ENCODE assay signal across 11 cellular contexts in the genomic region with DNA sequence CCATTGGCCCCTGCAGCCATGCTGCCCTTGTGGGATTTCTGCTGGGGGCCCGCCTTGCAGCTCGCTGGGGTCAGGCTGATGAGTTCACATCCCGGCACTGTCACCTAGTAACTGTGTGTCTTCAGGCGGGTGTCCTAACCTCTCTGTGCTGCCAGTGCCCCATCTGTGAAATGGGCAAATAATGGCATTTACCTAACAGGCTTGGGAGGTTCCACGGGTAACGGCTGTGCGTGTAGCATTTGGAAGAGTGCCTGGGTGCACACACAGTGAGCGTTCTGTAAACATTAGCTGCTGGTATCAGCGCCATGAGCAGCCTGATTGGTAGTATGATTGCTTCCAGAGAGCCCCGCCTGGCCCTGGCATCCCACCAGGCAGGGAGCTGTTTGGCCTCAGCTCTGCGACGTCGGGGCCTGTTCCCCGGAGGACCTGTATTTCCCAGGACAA.
DNase-seq lines count a peak whose midpoint lies in the region; ATAC-seq and TF ChIP-seq lines count a peak whose summit lies in the region.
"Had no signal": no experiment of that assay in that cellular context is flagged by ENCODE, and none has a peak within 500 bp of the region (broad histone marks: within the 10 kb centered on the region; RNA-seq: fewer than 3 reads in every experiment).

No MANE protein-coding gene starts in this region.

- H3K4me3 ChIP-seq in DND-41 (ENCODE audit: low read depth in 1 of 2, low read length in 2 of 2) (no peak overlapping the region), rectal smooth muscle tissue (ENCODE audit: low read length) (no peak overlapping the region)
- H3K4me3 ChIP-seq: suprapubic skin had no signal

- ATAC-seq in DND-41 (ENCODE audit: insufficient read depth, low read depth) (no peak), GM19455 (IDR thresholded peaks at IDR 0.05; ENCODE audit: unreplicated experiment) (no peak)

- peak overlapping the region; percentile 65 for H3K9ac ChIP-seq in DND-41 (ENCODE audit: low read depth, low read length)
- H3K9ac ChIP-seq in rectal smooth muscle tissue (ENCODE audit: low read length), result no peak overlapping the region

- DNase-seq in DND-41 (no peak), NCI-H2081 (lab: John Stamatoyannopoulos, UW) (peak; percentile 70 to 88), astrocyte of the hippocampus (ENCODE audit: low read depth, low spot score) (peak; percentile 43), 8988T (no peak)
- no peak for DNase-seq in activated naive CD4-positive, alpha-beta T cell (lab: John Stamatoyannopoulos, UW)
- DNase-seq: activated CD4-positive, alpha-beta memory T cell treated with anti-CD3 and anti-CD28 coated beads for 36 hours; CD4-positive, alpha-beta T cell; dermis blood vessel endothelial cell had no signal

- no peak overlapping the region for H2AFZ ChIP-seq in DND-41 (ENCODE audit: low read depth, low read length)

- H3K27me3 ChIP-seq in DND-41 (ENCODE audit: insufficient read depth, low read length, poor library complexity) (no peaks in the 10 kb centered on the region), rectal smooth muscle tissue (ENCODE audit: control insufficient read depth, insufficient read depth, low read length) (no peaks in the 10 kb centered on the region)
- H3K27me3 ChIP-seq: suprapubic skin had no signal

- H3K4me2 ChIP-seq in DND-41 (ENCODE audit: insufficient read depth, low read length), result no peak overlapping the region

- H3K36me3 ChIP-seq in DND-41 (ENCODE audit: insufficient read depth, low read length) (no peaks in the 10 kb centered on the region), rectal smooth muscle tissue (ENCODE audit: control insufficient read depth, insufficient read depth, low read length) (no peaks in the 10 kb centered on the region)
- H3K36me3 ChIP-seq: suprapubic skin had no signal

- TF ChIP-seq CTCF in DND-41 (IDR thresholded peaks at IDR 0.05; ENCODE audit: borderline replicate concordance, extremely low read depth, low read length, poor library complexity, severe bottlenecking), result no peak

- H3K27ac ChIP-seq in DND-41 (ENCODE audit: low read length) (peak overlapping the region; percentile 99), rectal smooth muscle tissue (ENCODE audit: low read depth, low read length) (peak overlapping the region; percentile 40)
- H3K27ac ChIP-seq: suprapubic skin had no signal

- no peaks in the 10 kb centered on the region for H3K79me2 ChIP-seq in DND-41 (ENCODE audit: insufficient read depth, low read length)

- H3K9me3 ChIP-seq in DND-41 (ENCODE audit: insufficient read depth, low read length, severe bottlenecking), result no peaks in the 10 kb centered on the region
- H3K9me3 ChIP-seq: suprapubic skin had no signal

- no peaks in the 10 kb centered on the region for H4K20me1 ChIP-seq in DND-41 (ENCODE audit: insufficient read depth, low read length)

- H3K4me1 ChIP-seq in DND-41 (ENCODE audit: insufficient read depth, low read length) (peaks cover 67% of the 10 kb centered on the region), rectal smooth muscle tissue (ENCODE audit: control insufficient read depth, insufficient read depth, low read length) (peaks cover 15% of the 10 kb centered on the region)

Comparison
In these comparisons a context has a peak if more than half of its experiments do, and no peak if none do; other contexts are left out.
1. DNase-seq: peak in NCI-H2081 (2 of 2) and astrocyte of the hippocampus (single experiment); none in DND-41 (single experiment), 8988T (single experiment) and activated naive CD4-positive, alpha-beta T cell (0 of 4).